31 cellular contexts compared by ENCODE assay signal in the genomic region with DNA sequence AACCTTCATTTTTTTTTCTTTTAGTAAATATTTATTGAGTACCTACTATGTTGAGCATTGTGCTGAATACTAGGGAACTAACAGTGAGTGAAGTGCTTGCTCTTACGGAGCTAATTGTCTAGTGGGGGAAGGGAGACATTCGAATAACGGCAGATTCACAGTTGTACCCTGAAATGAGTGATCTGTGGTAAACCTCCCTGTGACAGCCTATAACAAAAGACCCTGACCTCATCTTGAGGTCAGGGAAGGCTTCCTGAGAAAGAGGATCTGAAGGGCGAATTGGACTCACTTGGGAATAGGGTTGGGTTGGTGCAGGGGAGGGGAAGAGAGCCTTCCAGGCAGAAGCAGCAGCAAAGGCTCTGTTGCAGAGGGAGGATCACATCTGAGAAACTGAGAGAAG.
"Had no signal": no experiment of that assay in that cellular context is flagged by ENCODE, and none has a peak within 500 bp of the region (broad histone marks: within the 10 kb centered on the region; RNA-seq: fewer than 3 reads in every experiment).

No MANE protein-coding gene starts in this region.

- H3K4me3 ChIP-seq: adrenal gland, cardiac muscle cell, colonic mucosa, gastrocnemius medialis, hepatocyte, left ventricle myocardium inferior, lung, mucosa of descending colon, ovary, prostate gland, skin epidermis, tibial nerve had no signal

- DNase-seq: activated CD4-positive, alpha-beta T cell treated with anti-CD3 and anti-CD28 coated beads for 4 hours; activated CD4-positive, alpha-beta T cell treated with anti-CD3 and anti-CD28 coated beads, Interleukin-2, amount 50 U/mL, for 4 hours; activated effector memory CD4-positive, alpha-beta T cell treated with Interleukin-2 at 50 U/mL for 16 hours; activated naive CD4-positive, alpha-beta T cell treated with Interleukin-2 at 50 U/mL for 16 hours; activated naive CD8-positive, alpha-beta T cell treated with anti-CD3 and anti-CD28 coated beads for 36 hours; adrenal gland; aorta; cerebellar nuclear complex; colonic mucosa; effector memory CD8-positive, alpha-beta T cell; erythroblast; gastrocnemius medialis; glutamatergic neuron; islet precursor cell; left ventricle myocardium inferior; mucosa of descending colon; nephron progenitor cell; ovary; retina; stimulated activated CD4-positive, alpha-beta T cell treated with anti-CD3 and anti-CD28 coated beads, Interleukin-4, amount 100 ng/mL, for 4 hours; stimulated activated CD8-positive, alpha-beta memory T cell treated with anti-CD3 and anti-CD28 coated beads, Interleukin-4, amount 100 ng/mL, for 48 hours; stimulated activated naive CD4-positive, alpha-beta T cell treated with Interleukin-2 at 50 U/mL for 16 hours had no signal

- H3K4me1 ChIP-seq: colonic mucosa, gastrocnemius medialis, left ventricle myocardium inferior, prostate gland had no signal

- H3K27ac ChIP-seq: adrenal gland, cardiac muscle cell, colonic mucosa, gastrocnemius medialis, hepatocyte, left ventricle myocardium inferior, ovary, prostate gland, skin epidermis had no signal

- H3K27me3 Mint-ChIP-seq: activated naive CD8-positive, alpha-beta T cell treated with anti-CD3 and anti-CD28 coated beads for 36 hours; effector memory CD8-positive, alpha-beta T cell had no signal

- H3K4me3 Mint-ChIP-seq: activated naive CD8-positive, alpha-beta T cell treated with anti-CD3 and anti-CD28 coated beads for 36 hours; brain; effector memory CD8-positive, alpha-beta T cell; nephron progenitor cell; T-helper 2 cell treated with Interferon-gamma antibody and Interleukin-4, amounts not matched to agents 5 μg/mL and 100 μg/mL, for 36 hours had no signal

- H2AFZ ChIP-seq: hepatocyte had no signal

- H3K27me3 ChIP-seq: adrenal gland, cardiac muscle cell, colonic mucosa, gastrocnemius medialis, hepatocyte, ovary, tibial nerve had no signal

- H3K36me3 ChIP-seq: cardiac muscle cell, colonic mucosa, ovary, prostate gland had no signal

- H3K4me2 ChIP-seq: hepatocyte had no signal

- ATAC-seq: effector memory CD8-positive, alpha-beta T cell; gastrocnemius medialis; mucosa of descending colon; sciatic nerve had no signal

- H3K9me3 ChIP-seq: adrenal gland, colonic mucosa, gastrocnemius medialis, left ventricle myocardium inferior, mucosa of descending colon, ovary, prostate gland, tibial nerve had no signal

- H3K9me3 Mint-ChIP-seq: activated naive CD8-positive, alpha-beta T cell treated with anti-CD3 and anti-CD28 coated beads for 36 hours; brain; effector memory CD8-positive, alpha-beta T cell; nephron progenitor cell; T-helper 2 cell treated with Interferon-gamma antibody and Interleukin-4, amounts not matched to agents 5 μg/mL and 100 μg/mL, for 36 hours had no signal

- H3K27ac Mint-ChIP-seq: activated naive CD8-positive, alpha-beta T cell treated with anti-CD3 and anti-CD28 coated beads for 36 hours; brain; nephron progenitor cell; T-helper 2 cell treated with Interferon-gamma antibody and Interleukin-4, amounts not matched to agents 5 μg/mL and 100 μg/mL, for 36 hours had no signal
